Comparison of ENCODE assay signal across 20 cellular contexts in genomic region chr17:19343256-19343630, GRCh38. TPM values are rescaled to one million over a fixed set of nuclear protein-coding genes. Genes with fewer than 3 reads are reported as not detected.
"Had no signal": no experiment of that assay in that cellular context is flagged by ENCODE, and none has a peak within 500 bp of the region (broad histone marks: within the 10 kb centered on the region; RNA-seq: fewer than 3 reads in every experiment).

No MANE protein-coding gene starts in this region.

- H3K9ac ChIP-seq: parathyroid adenoma had no signal

- H3K27ac Mint-ChIP-seq: activated naive CD8-positive, alpha-beta T cell treated with anti-CD3 and anti-CD28 coated beads for 36 hours; activated T-helper 1 cell treated with anti-CD3 and anti-CD28 coated beads, Interleukin-12 subunit alpha, Interleukin-12 subunit beta, Interleukin-2, Interleukin-4 antibody, amounts not matched to agents 30 ng/mL and 10 ng/mL and 1 ng/mL, durations not matched to agents 14 hours and 24 hours and 36 hours; immature natural killer cell; naive thymus-derived CD4-positive, alpha-beta T cell; T-helper 17 cell had no signal

- H3K27me3 ChIP-seq: colonic mucosa, gastroesophageal sphincter, tibial artery had no signal

- H3K4me3 Mint-ChIP-seq: activated naive CD8-positive, alpha-beta T cell treated with anti-CD3 and anti-CD28 coated beads for 36 hours; activated T-helper 1 cell treated with anti-CD3 and anti-CD28 coated beads, Interleukin-12 subunit alpha, Interleukin-12 subunit beta, Interleukin-2, Interleukin-4 antibody, amounts not matched to agents 30 ng/mL and 10 ng/mL and 1 ng/mL, durations not matched to agents 14 hours and 24 hours and 36 hours; immature natural killer cell; naive thymus-derived CD4-positive, alpha-beta T cell; T-helper 17 cell had no signal

- H3K36me3 Mint-ChIP-seq: activated naive CD8-positive, alpha-beta T cell treated with anti-CD3 and anti-CD28 coated beads for 36 hours; naive thymus-derived CD4-positive, alpha-beta T cell had no signal

- H3K4me1 Mint-ChIP-seq: activated naive CD8-positive, alpha-beta T cell treated with anti-CD3 and anti-CD28 coated beads for 36 hours; immature natural killer cell; naive thymus-derived CD4-positive, alpha-beta T cell had no signal

- H3K9me3 ChIP-seq: colonic mucosa, gastroesophageal sphincter, tibial artery had no signal

- H3K9me3 Mint-ChIP-seq: activated naive CD8-positive, alpha-beta T cell treated with anti-CD3 and anti-CD28 coated beads for 36 hours; activated T-helper 1 cell treated with anti-CD3 and anti-CD28 coated beads, Interleukin-12 subunit alpha, Interleukin-12 subunit beta, Interleukin-2, Interleukin-4 antibody, amounts not matched to agents 30 ng/mL and 10 ng/mL and 1 ng/mL, durations not matched to agents 14 hours and 24 hours and 36 hours; immature natural killer cell; naive thymus-derived CD4-positive, alpha-beta T cell had no signal

- H3K36me3 ChIP-seq: colonic mucosa, gastroesophageal sphincter, tibial artery had no signal

- DNase-seq: activated naive CD4-positive, alpha-beta T cell; activated naive CD8-positive, alpha-beta T cell treated with anti-CD3 and anti-CD28 coated beads for 36 hours; central memory CD4-positive, alpha-beta T cell; colonic mucosa; immature natural killer cell; kidney glomerular epithelial cell; left ventricle myocardium superior; mesendoderm; naive thymus-derived CD4-positive, alpha-beta T cell; stimulated activated CD4-positive, alpha-beta T cell treated with anti-CD3 and anti-CD28 coated beads, Interleukin-12 subunit alpha, Interleukin-12 subunit beta, amount 100 ng/mL, for 4 hours; stimulated activated CD4-positive, alpha-beta T cell treated with anti-CD3 and anti-CD28 coated beads, Interleukin-1b, Interleukin-23, amount 100 ng/mL, for 48 hours; stimulated activated CD8-positive, alpha-beta memory T cell treated with anti-CD3 and anti-CD28 coated beads, Interleukin-4, amount 100 ng/mL, for 48 hours; stimulated activated naive CD4-positive, alpha-beta T cell; T-helper 17 cell had no signal

- H3K27ac ChIP-seq: colonic mucosa, gastroesophageal sphincter, parathyroid adenoma, tibial artery, VCaP had no signal

- H3K79me2 ChIP-seq: parathyroid adenoma had no signal

- ATAC-seq: gastroesophageal sphincter; left ventricle myocardium superior; naive thymus-derived CD4-positive, alpha-beta T cell; T-helper 17 cell had no signal

- H3K4me3 ChIP-seq: colonic mucosa, gastroesophageal sphincter, tibial artery had no signal

- H2AFZ ChIP-seq: parathyroid adenoma had no signal

- H3K4me1 ChIP-seq: colonic mucosa had no signal

RNA-seq across cellular contexts. Expression of gene MFAP4, which starts 43.7 kb away (rescaled TPM):
- total RNA-seq: activated T-helper 1 cell treated with anti-CD3 and anti-CD28 coated beads, Interleukin-12 subunit alpha, Interleukin-12 subunit beta, Interleukin-2, Interleukin-4 antibody, amounts not matched to agents 30 ng/mL and 10 ng/mL and 1 ng/mL, durations not matched to agents 14 hours and 24 hours and 36 hours; naive thymus-derived CD4-positive, alpha-beta T cell; SK-MEL-5; T-helper 17 cell had no signal
- polyA plus RNA-seq: naive thymus-derived CD4-positive, alpha-beta T cell had no signal
